Comparison of ENCODE assay signal across 8 cellular contexts in the genomic region with DNA sequence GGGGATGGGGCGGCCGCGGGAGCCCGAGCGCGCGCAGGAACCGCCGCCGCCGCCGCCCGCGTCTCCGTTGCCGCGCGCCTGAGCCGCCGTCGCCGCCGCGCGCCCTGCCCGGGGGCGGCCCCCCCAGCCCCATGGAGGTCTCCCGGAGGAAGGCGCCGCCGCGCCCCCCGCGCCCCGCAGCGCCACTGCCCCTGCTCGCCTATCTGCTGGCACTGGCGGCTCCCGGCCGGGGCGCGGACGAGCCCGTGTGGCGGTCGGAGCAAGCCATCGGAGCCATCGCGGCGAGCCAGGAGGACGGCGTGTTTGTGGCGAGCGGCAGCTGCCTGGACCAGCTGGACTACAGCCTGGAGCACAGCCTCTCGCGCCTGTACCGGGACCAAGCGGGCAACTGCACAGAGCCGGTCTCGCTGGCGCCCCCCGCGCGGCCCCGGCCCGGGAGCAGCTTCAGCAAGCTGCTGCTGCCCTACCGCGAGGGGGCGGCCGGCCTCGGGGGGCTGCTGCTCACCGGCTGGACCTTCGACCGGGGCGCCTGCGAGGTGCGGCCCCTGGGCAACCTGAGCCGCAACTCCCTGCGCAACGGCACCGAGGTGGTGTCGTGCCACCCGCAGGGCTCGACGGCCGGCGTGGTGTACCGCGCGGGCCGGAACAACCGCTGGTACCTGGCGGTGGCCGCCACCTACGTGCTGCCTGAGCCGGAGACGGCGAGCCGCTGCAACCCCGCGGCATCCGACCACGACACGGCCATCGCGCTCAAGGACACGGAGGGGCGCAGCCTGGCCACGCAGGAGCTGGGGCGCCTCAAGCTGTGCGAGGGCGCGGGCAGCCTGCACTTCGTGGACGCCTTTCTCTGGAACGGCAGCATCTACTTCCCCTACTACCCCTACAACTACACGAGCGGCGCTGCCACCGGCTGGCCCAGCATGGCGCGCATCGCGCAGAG. TPM values are rescaled to one million over a fixed set of nuclear protein-coding genes. Genes with fewer than 3 reads are reported as not detected.
DNase-seq lines count a peak whose midpoint lies in the region; ATAC-seq and TF ChIP-seq lines count a peak whose summit lies in the region.

No MANE protein-coding gene starts in this region.

- peaks cover 26% of the 10 kb centered on the region for H3K4me1 Mint-ChIP-seq in activated T-cell treated with anti-CD3 and anti-CD28 coated beads, Interleukin-2, amount 50 U/mL, for 72 hours (ENCODE audit: low read depth)

- H3K4me2 ChIP-seq in osteoblast (ENCODE audit: insufficient read depth, low read length) = peak overlapping the region; percentile 51

- no peaks in the 10 kb centered on the region for H3K9me3 Mint-ChIP-seq in activated T-cell treated with anti-CD3 and anti-CD28 coated beads, Interleukin-2, amount 50 U/mL, for 72 hours

- H3K9me3 ChIP-seq in osteoblast (ENCODE audit: low read depth, low read length) = no peaks in the 10 kb centered on the region

- H3K4me3 Mint-ChIP-seq in activated T-cell treated with anti-CD3 and anti-CD28 coated beads, Interleukin-2, amount 50 U/mL, for 72 hours = peak overlapping the region; percentile 93 to 96

- peak; percentile 38 for ATAC-seq in HG02759 (IDR thresholded peaks at IDR 0.05; ENCODE audit: unreplicated experiment)
- ATAC-seq in activated T-cell treated with anti-CD3 and anti-CD28 coated beads, Interleukin-2, amount 50 U/mL, for 72 hours (replicated peaks in 1 of 2) = peak; percentile 45

- H3K4me3 ChIP-seq in osteoblast (ENCODE audit: insufficient read depth, low read length) = peak overlapping the region; percentile 40

- H2AFZ ChIP-seq in osteoblast (ENCODE audit: low read length) = no peak overlapping the region

- peaks cover 92% of the 10 kb centered on the region for H3K27me3 ChIP-seq in osteoblast (ENCODE audit: insufficient read depth, low read length)

- TF ChIP-seq CTCF in osteoblast (IDR thresholded peaks at IDR 0.05; ENCODE audit: extremely low read depth, low read depth, low read length) = no peak

- H3K4me1 ChIP-seq in osteoblast (ENCODE audit: insufficient read depth, low read length) = no peaks in the 10 kb centered on the region

- H3K36me3 ChIP-seq in osteoblast (ENCODE audit: insufficient read depth, low read length) = no peaks in the 10 kb centered on the region

- DNase-seq in NOMO-1 (lab: John Stamatoyannopoulos, UW; ENCODE audit: unreplicated experiment in 2 of 2) (peak; percentile 46 to 57), NOMO-1 treated with dmso at 0.1 percent for 144 hours (lab: John Stamatoyannopoulos, UW; ENCODE audit: unreplicated experiment) (no peak), NCI-H2171 treated with DMSO at 0.1 percent for 48 hours (lab: John Stamatoyannopoulos, UW) (peak; percentile 42), foreskin melanocyte (peak; percentile 53), osteoblast (ENCODE audit: insufficient read length, low spot score, missing footprints) (peak; percentile 89), SKM-1 (lab: John Stamatoyannopoulos, UW; ENCODE audit: unreplicated experiment) (no peak)
- peak; percentile 68 to 70 for DNase-seq in activated T-cell treated with anti-CD3 and anti-CD28 coated beads, Interleukin-2, amount 50 U/mL, for 72 hours

- H3K27me3 Mint-ChIP-seq in activated T-cell treated with anti-CD3 and anti-CD28 coated beads, Interleukin-2, amount 50 U/mL, for 72 hours (ENCODE audit: low read depth) = peaks cover 32% of the 10 kb centered on the region

- no peaks in the 10 kb centered on the region for H3K79me2 ChIP-seq in osteoblast (ENCODE audit: insufficient read depth, low read length)

- H3K36me3 Mint-ChIP-seq in activated T-cell treated with anti-CD3 and anti-CD28 coated beads, Interleukin-2, amount 50 U/mL, for 72 hours (ENCODE audit: insufficient read depth in 2 of 2) = peaks cover 2 to 3% of the 10 kb centered on the region in 2 donors

- no peak overlapping the region for H3K27ac Mint-ChIP-seq in activated T-cell treated with anti-CD3 and anti-CD28 coated beads, Interleukin-2, amount 50 U/mL, for 72 hours

- H3K27ac ChIP-seq in osteoblast (ENCODE audit: low read depth, low read length) = no peak overlapping the region

- H4K20me1 ChIP-seq in osteoblast (ENCODE audit: insufficient read depth, low read length) = no peaks in the 10 kb centered on the region

RNA-seq across cellular contexts. Expression of a gene that starts 0.7 kb away (rescaled TPM):
- 10 to 100 TPM; 11.3 to 14.1 TPM for total RNA-seq in activated T-cell treated with anti-CD3 and anti-CD28 coated beads, Interleukin-2, amount 50 U/mL, for 72 hours
- total RNA-seq in osteoblast = 3.3 and 3.8 TPM in 2 replicates

Comparison
In these comparisons a context has a peak if more than half of its experiments do, and no peak if none do; other contexts are left out.
1. DNase-seq: peak in NOMO-1 (2 of 2), NCI-H2171 treated with DMSO at 0.1 percent for 48 hours (single experiment), activated T-cell treated with anti-CD3 and anti-CD28 coated beads, Interleukin-2, amount 50 U/mL, for 72 hours (2 of 2), foreskin melanocyte (single experiment) and osteoblast (single experiment); none in NOMO-1 treated with dmso at 0.1 percent for 144 hours (single experiment) and SKM-1 (single experiment).